In genomic region chr2:147049888-147050446, GRCh38 we compare ENCODE assay signal across 17 cellular contexts.
"Had no signal": no experiment of that assay in that cellular context is flagged by ENCODE, and none has a peak within 500 bp of the region (broad histone marks: within the 10 kb centered on the region; RNA-seq: fewer than 3 reads in every experiment).

No MANE protein-coding gene starts in this region.

- DNase-seq: activated B cell treated with CpG ODN at 0.5 μM for 24 hours; activated CD4-positive, alpha-beta T cell treated with anti-CD3 and anti-CD28 coated beads for 48 hours; activated CD8-positive, alpha-beta memory T cell treated with anti-CD3 and anti-CD28 coated beads, Interleukin-2, amount 50 U/mL, for 48 hours; activated CD8-positive, alpha-beta T cell treated with anti-CD3 and anti-CD28 coated beads for 36 hours; activated gamma-delta T cell; activated T-cell treated with anti-CD3 and anti-CD28 coated beads, Interleukin-2, amount 50 U/mL, for 72 hours; caudate nucleus; head of caudate nucleus; left cardiac atrium; mucosa of descending colon; naive thymus-derived CD8-positive, alpha-beta T cell; retina; stimulated activated CD4-positive, alpha-beta T cell treated with anti-CD3 and anti-CD28 coated beads, Interleukin-4, amount 100 ng/mL, for 4 hours; stimulated activated CD8-positive, alpha-beta memory T cell treated with anti-CD3 and anti-CD28 coated beads, Interleukin-4, amount 100 ng/mL, for 48 hours; SW 1271; testis had no signal

- H3K4me3 ChIP-seq: mucosa of descending colon, testis had no signal

- H3K4me1 ChIP-seq: testis had no signal

- H3K27ac ChIP-seq: testis had no signal

- H3K27me3 ChIP-seq: testis had no signal

- ATAC-seq: activated CD8-positive, alpha-beta T cell treated with anti-CD3 and anti-CD28 coated beads for 36 hours; activated naive CD4-positive, alpha-beta T cell treated with anti-CD3 and anti-CD28 coated beads, Interleukin-2, amount 50 U/mL, for 72 hours; activated T-cell treated with anti-CD3 and anti-CD28 coated beads, Interleukin-2, amount 50 U/mL, for 72 hours; left cardiac atrium; mucosa of descending colon; naive thymus-derived CD8-positive, alpha-beta T cell had no signal

- H3K9me3 ChIP-seq: mucosa of descending colon, testis had no signal
